1 cellular context compared by ENCODE assay signal in genomic region chr4:78692815-78693156, GRCh38.
TF ChIP-seq lines count a peak whose summit lies in the region.

No MANE protein-coding gene starts in this region.

TF ChIP-seq in K562, 482 proteins besides CTCF, POLR2A, EP300 and RAD21 (continued from another document and continues in another):
- TF ChIP-seq THAP12 (CRISPR knock-in tag; IDR thresholded peaks at IDR 0.05) (no peak), ZNF212 (CRISPR knock-in tag; IDR thresholded peaks at IDR 0.05) (no peak), FOXK2 (conservative IDR thresholded peaks at IDR 0.05 in 1 of 2, IDR thresholded peaks at IDR 0.05 in 1 of 2; ENCODE audit: low read depth in 2 of 2) (no peak), MCM3 (IDR thresholded peaks at IDR 0.05) (no peak), HNRNPLL (IDR thresholded peaks at IDR 0.05; ENCODE audit: low read depth, low read length, poor library complexity, severe bottlenecking) (no peak), ZNF766 (CRISPR knock-in tag; conservative IDR thresholded peaks at IDR 0.05) (0 out of 2 replicates have a peak, but pooled peaks have one; percentile 6), JUND (IDR thresholded peaks at IDR 0.05; ENCODE audit: borderline replicate concordance, low read depth, low read length) (peak; percentile 36; the same call in 1 of the 2 replicates), JUND (tag; IDR thresholded peaks at IDR 0.05; ENCODE audit: borderline replicate concordance, low read depth, low read length) (no peak), PKNOX1 (IDR thresholded peaks at IDR 0.05) (no peak), TFAP4 (CRISPR knock-in tag; IDR thresholded peaks at IDR 0.05; ENCODE audit: borderline replicate concordance) (no peak), ZBED1 (IDR thresholded peaks at IDR 0.05) (no peak), ZNF639 (CRISPR knock-in tag; conservative IDR thresholded peaks at IDR 0.05 in 1 of 2, IDR thresholded peaks at IDR 0.05 in 1 of 2) (no peak), HINFP (tag; conservative IDR thresholded peaks at IDR 0.05; ENCODE audit: low read depth) (no peak), NFXL1 (CRISPR knock-in tag; IDR thresholded peaks at IDR 0.05) (no peak), CLOCK (CRISPR knock-in tag; IDR thresholded peaks at IDR 0.05; ENCODE audit: borderline replicate concordance) (no peak), PPARD (CRISPR knock-in tag; IDR thresholded peaks at IDR 0.05) (no peak), RBM15 (IDR thresholded peaks at IDR 0.05; ENCODE audit: insufficient read depth, low read length) (no peak), ZNF609 (CRISPR knock-in tag; IDR thresholded peaks at IDR 0.05; ENCODE audit: borderline replicate concordance) (no peak), CHD1 (IDR thresholded peaks at IDR 0.05; ENCODE audit: low read length) (no peak), CREB3L1 (IDR thresholded peaks at IDR 0.05; ENCODE audit: borderline replicate concordance, low read depth) (no peak), ID3 (CRISPR knock-in tag; IDR thresholded peaks at IDR 0.05) (no peak), ID3 (tag; IDR thresholded peaks at IDR 0.05) (no peak), ZNF592 (IDR thresholded peaks at IDR 0.05) (peak; percentile 55), ZNF398 (CRISPR knock-in tag; IDR thresholded peaks at IDR 0.05) (peak; percentile 2; the same call in 1 of the 2 replicates), POLR2G (IDR thresholded peaks at IDR 0.05; ENCODE audit: low read depth, low read length) (no peak)
